Comparison of ENCODE assay signal across 14 cellular contexts in the genomic region with DNA sequence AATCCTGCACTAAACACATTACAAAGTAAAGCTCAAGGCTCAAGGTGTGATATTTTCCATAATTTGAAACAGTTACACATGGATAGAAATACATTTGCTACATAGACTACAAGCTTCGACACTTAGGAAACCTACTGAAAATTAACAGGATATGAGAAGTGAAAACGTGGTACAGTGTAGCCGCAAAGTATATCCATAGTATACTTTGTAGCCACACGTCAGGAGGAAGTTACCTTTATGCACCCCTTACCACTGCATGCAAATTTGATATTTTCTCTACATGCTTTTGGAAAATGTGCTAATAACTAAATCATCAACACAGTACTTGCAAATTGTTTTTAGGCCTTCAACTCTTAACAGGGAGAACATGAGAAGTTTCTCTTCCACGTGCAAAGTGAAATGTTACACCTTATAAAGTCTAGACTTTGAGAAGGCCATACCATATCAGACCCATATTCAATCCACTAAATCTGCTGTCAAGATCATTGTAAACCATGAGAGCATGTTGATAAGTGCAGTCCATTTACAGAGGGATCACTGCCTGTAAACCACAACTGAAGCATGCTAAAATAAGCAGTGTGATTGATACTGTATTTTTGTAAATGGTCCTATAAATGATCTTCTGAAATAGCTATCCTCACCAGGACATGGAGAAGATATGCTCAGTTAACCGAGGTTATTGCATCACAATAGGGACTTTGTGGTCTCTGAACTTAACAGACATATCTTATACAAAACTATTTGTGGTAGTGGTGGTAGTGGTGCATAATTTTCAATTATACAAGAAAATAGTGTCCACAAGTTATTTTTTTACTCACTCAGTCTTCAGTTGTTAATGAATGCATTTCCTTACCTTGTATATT.
DNase-seq lines count a peak whose midpoint lies in the region; FAIRE-seq and TF ChIP-seq lines count a peak whose summit lies in the region.
"Had no signal": no experiment of that assay in that cellular context is flagged by ENCODE, and none has a peak within 500 bp of the region (broad histone marks: within the 10 kb centered on the region; RNA-seq: fewer than 3 reads in every experiment).

No MANE protein-coding gene starts in this region.

- H3K9me3 ChIP-seq in astrocyte (ENCODE audit: insufficient read depth, low read depth, low read length), result no peaks in the 10 kb centered on the region
- H3K9me3 ChIP-seq: Caco-2, ovary, thoracic aorta had no signal

- H4K20me1 ChIP-seq in astrocyte (ENCODE audit: insufficient read depth, low read length), result no peaks in the 10 kb centered on the region

- no peak overlapping the region for H3K27ac ChIP-seq in astrocyte (ENCODE audit: low read depth, low read length)
- H3K27ac ChIP-seq: ovary, thoracic aorta had no signal

- TF ChIP-seq CTCF in astrocyte (IDR thresholded peaks at IDR 0.05; ENCODE audit: insufficient read depth, low read depth, low read length), result no peak

- no peak overlapping the region for H3K4me2 ChIP-seq in astrocyte (ENCODE audit: low read length)

- H3K4me3 Mint-ChIP-seq in activated naive CD4-positive, alpha-beta T cell treated with anti-CD3 and anti-CD28 coated beads, Interleukin-2, amount 50 U/mL, for 24 hours, result no peak overlapping the region
- H3K4me3 Mint-ChIP-seq in astrocyte (ENCODE audit: unreplicated experiment), result no peak overlapping the region
- H3K4me3 Mint-ChIP-seq in activated T-helper 1 cell treated with anti-CD3 and anti-CD28 coated beads, Interleukin-12 subunit alpha, Interleukin-12 subunit beta, Interleukin-2, Interleukin-4 antibody, amounts not matched to agents 30 ng/mL and 10 ng/mL and 1 ng/mL, durations not matched to agents 14 hours and 24 hours and 36 hours, result no peak overlapping the region
- H3K4me3 Mint-ChIP-seq: WTC11 had no signal

- no peak for FAIRE-seq in astrocyte (lab: Jason Lieb, UNC)

- peaks cover 66% of the 10 kb centered on the region for H3K4me1 Mint-ChIP-seq in activated naive CD4-positive, alpha-beta T cell treated with anti-CD3 and anti-CD28 coated beads, Interleukin-2, amount 50 U/mL, for 24 hours
- H3K4me1 Mint-ChIP-seq in astrocyte (ENCODE audit: low read depth, unreplicated experiment), result peaks cover 8% of the 10 kb centered on the region
- H3K4me1 Mint-ChIP-seq in activated T-helper 1 cell treated with anti-CD3 and anti-CD28 coated beads, Interleukin-12 subunit alpha, Interleukin-12 subunit beta, Interleukin-2, Interleukin-4 antibody, amounts not matched to agents 30 ng/mL and 10 ng/mL and 1 ng/mL, durations not matched to agents 14 hours and 24 hours and 36 hours (ENCODE audit: low read depth), result peaks cover 24% of the 10 kb centered on the region

- DNase-seq in activated naive CD4-positive, alpha-beta T cell treated with anti-CD3 and anti-CD28 coated beads, Interleukin-2, amount 50 U/mL, for 16 hours, result no peak
- DNase-seq in MV-4-11 (lab: John Stamatoyannopoulos, UW) (peak; percentile 44), astrocyte (ENCODE audit: low read depth) (peak; percentile 19), NCI-H2171 (lab: John Stamatoyannopoulos, UW) (no peak), cerebellar nuclear complex (lab: John Stamatoyannopoulos, UW) (no peak)
- no peak for DNase-seq in activated T-helper 1 cell treated with anti-CD3 and anti-CD28 coated beads, Interleukin-12 subunit alpha, Interleukin-12 subunit beta, Interleukin-2, Interleukin-4 antibody, amounts not matched to agents 30 ng/mL and 10 ng/mL and 1 ng/mL, durations not matched to agents 14 hours and 24 hours and 36 hours (ENCODE audit: low spot score)
- no peak for DNase-seq in effector CD4-positive, alpha-beta T cell
- DNase-seq: activated T-cell treated with anti-CD3 and anti-CD28 coated beads, Interleukin-2, amount 50 U/mL, for 1 hour; Caco-2; NCI-H2029 treated with DMSO at 0.1 percent for 48 hours; ovary had no signal

- no peak overlapping the region for H2AFZ ChIP-seq in astrocyte (ENCODE audit: low read depth, low read length)

- intact Hi-C loops in activated T-helper 1 cell treated with anti-CD3 and anti-CD28 coated beads, Interleukin-12 subunit alpha, Interleukin-12 subunit beta, Interleukin-2, Interleukin-4 antibody, amounts not matched to agents 30 ng/mL and 10 ng/mL and 1 ng/mL, durations not matched to agents 14 hours and 24 hours and 36 hours (cut with micrococcal nuclease), result no loop called here

- no peaks in the 10 kb centered on the region for H3K79me2 ChIP-seq in astrocyte (ENCODE audit: insufficient read depth, low read length)

- H3K9ac ChIP-seq in astrocyte (ENCODE audit: low read length), result no peak overlapping the region

- no peaks in the 10 kb centered on the region for H3K9me3 Mint-ChIP-seq in activated naive CD4-positive, alpha-beta T cell treated with anti-CD3 and anti-CD28 coated beads, Interleukin-2, amount 50 U/mL, for 24 hours
- H3K9me3 Mint-ChIP-seq in astrocyte (ENCODE audit: unreplicated experiment), result no peaks in the 10 kb centered on the region
- H3K9me3 Mint-ChIP-seq in activated T-helper 1 cell treated with anti-CD3 and anti-CD28 coated beads, Interleukin-12 subunit alpha, Interleukin-12 subunit beta, Interleukin-2, Interleukin-4 antibody, amounts not matched to agents 30 ng/mL and 10 ng/mL and 1 ng/mL, durations not matched to agents 14 hours and 24 hours and 36 hours, result no peaks in the 10 kb centered on the region
- H3K9me3 Mint-ChIP-seq: WTC11 had no signal

- H3K4me3 ChIP-seq in astrocyte (ENCODE audit: insufficient read depth, low read depth, low read length), result no peak overlapping the region
- H3K4me3 ChIP-seq: ovary, thoracic aorta had no signal

- peak overlapping the region; percentile 19 for H3K27ac Mint-ChIP-seq in activated naive CD4-positive, alpha-beta T cell treated with anti-CD3 and anti-CD28 coated beads, Interleukin-2, amount 50 U/mL, for 24 hours
- no peak overlapping the region for H3K27ac Mint-ChIP-seq in astrocyte (ENCODE audit: unreplicated experiment)
- no peak overlapping the region for H3K27ac Mint-ChIP-seq in activated T-helper 1 cell treated with anti-CD3 and anti-CD28 coated beads, Interleukin-12 subunit alpha, Interleukin-12 subunit beta, Interleukin-2, Interleukin-4 antibody, amounts not matched to agents 30 ng/mL and 10 ng/mL and 1 ng/mL, durations not matched to agents 14 hours and 24 hours and 36 hours
- H3K27ac Mint-ChIP-seq: WTC11 had no signal

- H3K27me3 Mint-ChIP-seq in activated naive CD4-positive, alpha-beta T cell treated with anti-CD3 and anti-CD28 coated beads, Interleukin-2, amount 50 U/mL, for 24 hours, result no peaks in the 10 kb centered on the region
- H3K27me3 Mint-ChIP-seq in astrocyte (ENCODE audit: low read depth, unreplicated experiment), result no peaks in the 10 kb centered on the region
- no peaks in the 10 kb centered on the region for H3K27me3 Mint-ChIP-seq in activated T-helper 1 cell treated with anti-CD3 and anti-CD28 coated beads, Interleukin-12 subunit alpha, Interleukin-12 subunit beta, Interleukin-2, Interleukin-4 antibody, amounts not matched to agents 30 ng/mL and 10 ng/mL and 1 ng/mL, durations not matched to agents 14 hours and 24 hours and 36 hours (ENCODE audit: insufficient read depth)

- H3K36me3 Mint-ChIP-seq in activated naive CD4-positive, alpha-beta T cell treated with anti-CD3 and anti-CD28 coated beads, Interleukin-2, amount 50 U/mL, for 24 hours, result no peaks in the 10 kb centered on the region
- no peaks in the 10 kb centered on the region for H3K36me3 Mint-ChIP-seq in astrocyte (ENCODE audit: low read depth, unreplicated experiment)
- H3K36me3 Mint-ChIP-seq in activated T-helper 1 cell treated with anti-CD3 and anti-CD28 coated beads, Interleukin-12 subunit alpha, Interleukin-12 subunit beta, Interleukin-2, Interleukin-4 antibody, amounts not matched to agents 30 ng/mL and 10 ng/mL and 1 ng/mL, durations not matched to agents 14 hours and 24 hours and 36 hours (ENCODE audit: low read depth), result no peaks in the 10 kb centered on the region
- H3K36me3 Mint-ChIP-seq: WTC11 had no signal

- no peaks in the 10 kb centered on the region for H3K27me3 ChIP-seq in astrocyte (ENCODE audit: insufficient read depth, low read length)
- H3K27me3 ChIP-seq: ovary had no signal

- no peaks in the 10 kb centered on the region for H3K4me1 ChIP-seq in astrocyte (ENCODE audit: insufficient read depth, low read length)
- H3K4me1 ChIP-seq: Caco-2 had no signal

- H3K36me3 ChIP-seq in astrocyte (ENCODE audit: insufficient read depth, low read length), result no peaks in the 10 kb centered on the region
- H3K36me3 ChIP-seq: ovary, thoracic aorta had no signal

Comparison
In these comparisons a context has a peak if more than half of its experiments do, and no peak if none do; other contexts are left out.
1. DNase-seq: peak in MV-4-11 (single experiment) and astrocyte (single experiment); none in activated naive CD4-positive, alpha-beta T cell treated with anti-CD3 and anti-CD28 coated beads, Interleukin-2, amount 50 U/mL, for 16 hours (single experiment), activated T-helper 1 cell treated with anti-CD3 and anti-CD28 coated beads, Interleukin-12 subunit alpha, Interleukin-12 subunit beta, Interleukin-2, Interleukin-4 antibody, amounts not matched to agents 30 ng/mL and 10 ng/mL and 1 ng/mL, durations not matched to agents 14 hours and 24 hours and 36 hours (single experiment), NCI-H2171 (single experiment), cerebellar nuclear complex (0 of 2) and effector CD4-positive, alpha-beta T cell (single experiment).